ENCODE assay signal across 10 cellular contexts in the genomic region with DNA sequence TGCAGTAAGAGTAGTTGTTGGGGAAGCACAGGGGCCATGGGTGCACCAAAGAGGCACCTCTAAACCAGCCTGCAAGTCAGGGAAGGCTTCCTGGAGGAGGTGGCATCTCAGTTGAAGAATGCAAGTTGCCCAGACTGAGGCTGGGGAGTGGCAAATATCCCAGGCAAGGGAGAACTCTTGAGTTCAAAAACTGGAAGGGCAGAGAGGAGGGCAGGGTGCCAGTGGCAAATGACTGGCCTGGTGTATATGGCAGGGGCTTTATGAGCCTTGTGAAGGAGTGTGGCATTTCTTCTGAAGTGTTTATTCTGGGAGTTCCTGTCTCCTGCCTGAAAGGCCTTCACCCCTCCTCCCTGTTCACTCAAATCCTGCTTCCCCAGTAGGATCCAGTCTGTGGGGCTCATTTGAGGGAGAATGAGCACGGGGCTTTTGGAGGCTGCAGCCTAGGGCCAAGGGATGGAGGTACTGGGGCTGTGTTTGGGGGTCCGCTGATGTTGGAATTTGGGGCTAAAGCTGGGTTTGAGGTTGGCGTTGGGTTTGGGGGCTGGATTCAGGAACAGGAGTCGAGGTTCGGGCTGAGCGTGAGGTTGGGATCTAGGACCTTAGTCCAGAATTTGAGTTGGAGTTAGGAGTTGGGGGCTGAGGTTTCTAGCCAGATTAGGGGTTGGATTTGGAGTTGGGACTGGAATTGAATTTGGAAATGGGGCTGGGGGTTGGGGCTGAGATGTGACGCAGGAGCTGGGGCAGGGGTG. TPM values are rescaled to one million over a fixed set of nuclear protein-coding genes. Genes with fewer than 3 reads are reported as not detected.
DNase-seq lines count a peak whose midpoint lies in the region; ATAC-seq and TF ChIP-seq lines count a peak whose summit lies in the region.
"Had no signal": no experiment of that assay in that cellular context is flagged by ENCODE, and none has a peak within 500 bp of the region (broad histone marks: within the 10 kb centered on the region; RNA-seq: fewer than 3 reads in every experiment).

TMEM125 (plus strand) TSS at position 357 of the 749 bp plus-strand sequence. CDS start 2,740 bp downstream, outside the sequence.

- intact Hi-C loops in heart right ventricle (cut with DNase I): no loop called here
- intact Hi-C loops in breast epithelium (cut with DNase I; ENCODE audit: low total_unique reads): no loop called here
- intact Hi-C loops in upper lobe of right lung (cut with DNase I): no loop called here

- H3K4me1 Mint-ChIP-seq in memory B cell: peaks cover 14% of the 10 kb centered on the region

- DNase-seq in right atrium auricular region (ENCODE audit: low spot score): no peak
- no peak for DNase-seq in heart right ventricle
- peak in 1 of 2 donors; percentile 48 for DNase-seq in breast epithelium (ENCODE audit: low spot score in 2 of 2)
- DNase-seq in memory B cell (ENCODE audit: low spot score in 2 of 2): no peak
- peak; percentile 91 for DNase-seq in upper lobe of right lung
- DNase-seq in RPMI8226: no peak

- no peaks in the 10 kb centered on the region for H3K36me3 Mint-ChIP-seq in memory B cell

- ATAC-seq in heart right ventricle: no peak
- ATAC-seq in memory B cell (ENCODE audit: low read depth): no peak
- ATAC-seq in upper lobe of right lung: peak; percentile 77
- no peak for ATAC-seq in GM21367 (IDR thresholded peaks at IDR 0.05; ENCODE audit: unreplicated experiment)
- no peak for ATAC-seq in HG02973 (IDR thresholded peaks at IDR 0.05; ENCODE audit: unreplicated experiment)

- H3K27me3 Mint-ChIP-seq in memory B cell: peaks cover 16% of the 10 kb centered on the region

- no peaks in the 10 kb centered on the region for H3K36me3 ChIP-seq in right atrium auricular region
- H3K36me3 ChIP-seq in heart right ventricle: no peaks in the 10 kb centered on the region
- H3K36me3 ChIP-seq in breast epithelium: no peaks in the 10 kb centered on the region
- H3K36me3 ChIP-seq in upper lobe of right lung: no peaks in the 10 kb centered on the region
- H3K36me3 ChIP-seq: SJSA1 had no signal

- H3K27me3 ChIP-seq in right atrium auricular region (no peaks in the 10 kb centered on the region), heart right ventricle (peaks cover 0 to 9% (median 7%) of the 10 kb centered on the region in 7 donors), breast epithelium (no peaks in the 10 kb centered on the region), upper lobe of right lung (no peaks in the 10 kb centered on the region)
- H3K27me3 ChIP-seq: SJSA1 had no signal

- TF ChIP-seq POLR2A in breast epithelium (IDR thresholded peaks at IDR 0.05): no peak

- no peak within 1 kb of the TSS for H3K27ac Mint-ChIP-seq in memory B cell

- peak within 1 kb of the TSS; percentile 61 for H3K4me3 Mint-ChIP-seq in memory B cell

- H3K9me3 Mint-ChIP-seq in memory B cell: no peaks in the 10 kb centered on the region

- 81 to 87% methylated on average over 7 of the region's 7 CpGs for WGBS in heart right ventricle, 2 donors

- H3K4me1 ChIP-seq in right atrium auricular region: peaks cover 0 to 20% of the 10 kb centered on the region in 2 donors
- H3K4me1 ChIP-seq in heart right ventricle: peaks cover 0 to 18% (median 12%) of the 10 kb centered on the region in 9 donors
- H3K4me1 ChIP-seq in breast epithelium: no peaks in the 10 kb centered on the region
- H3K4me1 ChIP-seq in upper lobe of right lung: peaks cover 14% of the 10 kb centered on the region
- H3K4me1 ChIP-seq: SJSA1 had no signal

- TF ChIP-seq CTCF in right atrium auricular region (IDR thresholded peaks at IDR 0.05) (no peak), heart right ventricle (IDR thresholded peaks at IDR 0.05) (no peak), breast epithelium (IDR thresholded peaks at IDR 0.05) (no peak), upper lobe of right lung (IDR thresholded peaks at IDR 0.05) (no peak)

- no peaks in the 10 kb centered on the region for H3K9me3 ChIP-seq in right atrium auricular region
- H3K9me3 ChIP-seq in heart right ventricle: no peaks in the 10 kb centered on the region
- H3K9me3 ChIP-seq in breast epithelium: no peaks in the 10 kb centered on the region
- no peaks in the 10 kb centered on the region for H3K9me3 ChIP-seq in upper lobe of right lung
- H3K9me3 ChIP-seq: SJSA1 had no signal

- H3K27ac ChIP-seq in right atrium auricular region (no peak within 1 kb of the TSS), heart right ventricle (no peak within 1 kb of the TSS), breast epithelium (peak within 1 kb of the TSS; percentile 78 to 81), upper lobe of right lung (peak within 1 kb of the TSS; percentile 87)
- H3K27ac ChIP-seq: SJSA1 had no signal

- H3K4me3 ChIP-seq in right atrium auricular region: peak within 1 kb of the TSS; percentile 23 to 31
- H3K4me3 ChIP-seq in heart right ventricle: peak within 1 kb of the TSS in 5 of 10 donors; percentile 6 to 31 (median 22)
- peak within 1 kb of the TSS in 2 of 3 donors; percentile 53 to 66 for H3K4me3 ChIP-seq in breast epithelium
- peak within 1 kb of the TSS; percentile 48 for H3K4me3 ChIP-seq in upper lobe of right lung
- H3K4me3 ChIP-seq: SJSA1 had no signal

RNA-seq across cellular contexts. Expression of gene TMEM125, which starts in this region (rescaled TPM):
- total RNA-seq in right atrium auricular region: 1 to 10 TPM in 1 of 2 donors, under 1 TPM in 1; 0.70 to 2.1 TPM
- total RNA-seq in heart right ventricle: under 1 TPM in 5 of 10 donors, not detected in 5; 0.15 to 0.37 (median 0.26) TPM
- under 1 TPM in 1 of 2 donors, not detected in 1; 0.16 TPM for polyA plus RNA-seq in heart right ventricle
- 10 to 100 TPM in 2 of 3 donors, not detected in 1; 19.3 to 30.1 TPM for total RNA-seq in breast epithelium
- 188 TPM for total RNA-seq in upper lobe of right lung
- total RNA-seq: aorta, SJSA1 had no signal

Comparison
In these comparisons a context has a peak if more than half of its experiments do, and no peak if none do; other contexts are left out.
1. H3K27ac ChIP-seq: peak in breast epithelium (2 of 2) and upper lobe of right lung (single experiment); none in right atrium auricular region (0 of 2) and heart right ventricle (0 of 10).